10 cellular contexts compared by ENCODE assay signal in the genomic region with DNA sequence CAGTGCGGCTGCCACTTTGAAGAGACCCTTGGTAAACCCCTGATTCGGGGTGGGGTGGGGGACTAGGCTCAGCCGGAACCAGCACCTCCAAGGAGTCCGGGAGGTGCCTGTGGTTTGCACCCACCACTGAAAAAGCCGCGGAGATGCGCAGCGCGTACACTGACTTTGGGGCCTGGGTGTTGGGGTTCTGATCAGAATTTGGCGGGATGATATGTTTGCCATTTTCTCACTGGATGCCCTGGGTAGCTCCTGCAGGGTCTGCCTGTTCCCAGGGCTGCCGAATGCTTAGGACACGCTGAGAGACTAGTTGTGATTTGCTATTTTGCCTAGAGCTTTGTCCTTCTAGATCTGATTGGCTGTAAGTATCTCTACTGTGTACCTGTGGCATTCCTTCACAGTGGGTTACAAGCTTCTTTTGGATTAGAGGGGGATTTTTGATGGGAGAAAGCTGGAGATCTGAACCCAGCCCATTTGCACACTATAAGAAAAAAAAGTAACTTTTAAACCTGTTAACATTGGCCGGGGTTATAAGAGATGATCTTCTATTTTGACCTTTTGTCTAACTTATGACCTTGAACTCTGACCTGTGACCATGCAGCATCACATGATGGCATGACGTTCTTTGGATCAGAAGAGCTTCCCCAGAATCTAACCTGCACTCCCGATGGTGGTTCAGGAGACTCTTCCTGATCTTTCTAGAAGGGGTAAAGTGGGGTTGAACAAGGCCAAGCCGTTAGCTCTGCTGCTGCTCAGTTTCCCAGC. TPM values are rescaled to one million over a fixed set of nuclear protein-coding genes. Genes with fewer than 3 reads are reported as not detected.
DNase-seq lines count a peak whose midpoint lies in the region; ATAC-seq and TF ChIP-seq lines count a peak whose summit lies in the region.
"Had no signal": no experiment of that assay in that cellular context is flagged by ENCODE, and none has a peak within 500 bp of the region (broad histone marks: within the 10 kb centered on the region; RNA-seq: fewer than 3 reads in every experiment).

No MANE protein-coding gene starts in this region.

- DNase-seq in Panc1 (ENCODE audit: low read depth, low spot score) (no peak), coronary artery (ENCODE audit: low spot score) (peak; percentile 74), GF-D8 (lab: John Stamatoyannopoulos, UW) (no peak)
- DNase-seq: activated CD8-positive, alpha-beta T cell treated with anti-CD3 and anti-CD28 coated beads, Interleukin-2, amount 10 ng/mL, durations not matched to agents 7 days and 5 days had no signal

- H3K4me1 ChIP-seq in Panc1 (ENCODE audit: control insufficient read depth, insufficient read depth, low read length), result no peaks in the 10 kb centered on the region
- H3K4me1 ChIP-seq in muscle layer of colon (ENCODE audit: insufficient read depth, low read length), result peaks cover 54% of the 10 kb centered on the region

- BruUV-seq in Panc1 (replicated peaks; lab: Mats Ljungman, UMichigan), result no TSS peak

- TF ChIP-seq CTCF in Panc1 (IDR thresholded peaks at IDR 0.05) (no peak), coronary artery (IDR thresholded peaks at IDR 0.05) (no peak)

- H3K9ac ChIP-seq in muscle layer of colon (ENCODE audit: low read length), result peak overlapping the region; percentile 51
- H3K9ac ChIP-seq: KMS-11 had no signal

- H3K9me3 ChIP-seq in Panc1 (ENCODE audit: control insufficient read depth, insufficient read depth, low read depth, low read length) (no peaks in the 10 kb centered on the region), muscle layer of colon (ENCODE audit: low read length) (no peaks in the 10 kb centered on the region)

- H3K4me3 ChIP-seq in Panc1 (ENCODE audit: low read depth in 2 of 2, low read length in 2 of 2) (peak overlapping the region; percentile 19 to 45; a peak in 3 of 4 replicates), coronary artery (peak overlapping the region; percentile 70), muscle layer of colon (ENCODE audit: low read depth in 1 of 2, low read length in 2 of 2) (peak overlapping the region; percentile 57 to 76)

- POLR2A ChIA-PET in Panc1 (lab: Charles Lee), result no interaction called here

- H3K27ac ChIP-seq in Panc1 (ENCODE audit: low read length) (no peak overlapping the region), coronary artery (peak overlapping the region; percentile 90 to 96), muscle layer of colon (ENCODE audit: low read depth, low read length) (peak overlapping the region; percentile 95), temporal lobe (ENCODE audit: low read depth, low read length) (peak overlapping the region; percentile 51)
- H3K27ac ChIP-seq: KMS-11 had no signal

- ATAC-seq in Panc1, result no peak
- no peak for ATAC-seq in HG03045 (IDR thresholded peaks at IDR 0.05; ENCODE audit: unreplicated experiment)
- ATAC-seq in HG02642 (IDR thresholded peaks at IDR 0.05; ENCODE audit: poor library complexity, unreplicated experiment), result no peak
- no peak for ATAC-seq in GM19023 (IDR thresholded peaks at IDR 0.05; ENCODE audit: unreplicated experiment)
- ATAC-seq: activated CD8-positive, alpha-beta T cell treated with anti-CD3 and anti-CD28 coated beads, Interleukin-2, amount 10 ng/mL, durations not matched to agents 7 days and 5 days had no signal

- H3K27me3 ChIP-seq in Panc1 (ENCODE audit: control insufficient read depth, insufficient read depth, low read length), result no peaks in the 10 kb centered on the region
- no peaks in the 10 kb centered on the region for H3K27me3 ChIP-seq in muscle layer of colon (ENCODE audit: control insufficient read depth in 1 of 2, insufficient read depth in 2 of 2, low read length in 2 of 2)

- H3K36me3 ChIP-seq in Panc1 (ENCODE audit: control insufficient read depth, insufficient read depth, low read length), result no peaks in the 10 kb centered on the region
- no peaks in the 10 kb centered on the region for H3K36me3 ChIP-seq in muscle layer of colon (ENCODE audit: insufficient read depth, low read length)

- in situ Hi-C loops in Panc1 (cut with HindIII; ENCODE audit: low pct_unique_long_range_greater_than_20kb, low sequenced_read_pairs), result no loop called here

- CTCF ChIA-PET in Panc1 (lab: Charles Lee), result no interaction called here

- intact Hi-C loops in Panc1 (cut with micrococcal nuclease; ENCODE audit: unreplicated experiment), result no loop called here

RNA-seq across cellular contexts. Expression of a gene that starts 1.6 kb away (rescaled TPM):
- 0.21 TPM for total RNA-seq in Panc1 (2021; ENCODE audit: unreplicated experiment)
- 0.19 TPM for polyA plus RNA-seq in Panc1 (2012; ENCODE audit: insufficient read length)
- total RNA-seq in temporal lobe, result 2.5 TPM
- total RNA-seq: activated CD8-positive, alpha-beta T cell treated with anti-CD3 and anti-CD28 coated beads, Interleukin-2, amount 10 ng/mL, durations not matched to agents 7 days and 5 days had no signal
